8 cellular contexts compared by ENCODE assay signal in the genomic region with DNA sequence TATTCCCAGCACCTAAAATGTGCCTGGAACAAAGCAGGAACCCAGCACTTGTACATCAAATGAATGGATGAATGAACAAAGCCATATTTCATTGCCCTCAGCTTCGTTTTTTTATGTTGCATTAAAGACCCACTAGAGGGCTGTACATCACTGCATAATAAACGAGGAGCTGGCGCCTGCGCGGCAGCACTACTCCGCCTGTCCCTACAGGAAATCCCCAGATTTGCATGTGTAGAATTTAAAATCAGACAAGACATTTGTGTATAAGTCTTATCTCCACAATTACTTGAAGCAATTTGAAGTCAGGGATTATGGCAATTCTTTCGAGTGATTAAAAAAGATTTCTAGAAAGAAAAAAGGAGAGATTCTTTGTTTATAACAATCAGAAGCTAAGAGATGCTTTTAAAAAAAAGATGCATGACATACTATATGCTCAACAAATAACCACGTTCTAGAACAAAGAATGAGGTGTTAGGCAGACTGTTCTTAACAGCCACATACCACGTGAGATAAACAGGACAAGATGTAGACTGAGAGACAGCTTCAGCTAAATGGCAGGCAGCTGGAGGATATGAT. TPM values are rescaled to one million over a fixed set of nuclear protein-coding genes. Genes with fewer than 3 reads are reported as not detected.
DNase-seq lines count a peak whose midpoint lies in the region; FAIRE-seq and TF ChIP-seq lines count a peak whose summit lies in the region.

No MANE protein-coding gene starts in this region.

- H3K4me3 ChIP-seq in Peyer's patch = no peak overlapping the region
- H3K4me3 ChIP-seq in esophagus squamous epithelium = no peak overlapping the region
- H3K4me3 ChIP-seq in neural progenitor cell = no peak overlapping the region
- H3K4me3 ChIP-seq in stomach = no peak overlapping the region

- H3K4me3 Mint-ChIP-seq in neural progenitor cell = no peak overlapping the region

- no peaks in the 10 kb centered on the region for H3K9me3 Mint-ChIP-seq in neural progenitor cell

- H3K4me1 Mint-ChIP-seq in neural progenitor cell = peaks cover 21% of the 10 kb centered on the region

- no peaks in the 10 kb centered on the region for H4K20me1 ChIP-seq in neural progenitor cell (ENCODE audit: low read depth)

- no peaks in the 10 kb centered on the region for H3K36me3 ChIP-seq in Peyer's patch
- H3K36me3 ChIP-seq in esophagus squamous epithelium = no peaks in the 10 kb centered on the region
- H3K36me3 ChIP-seq in neural progenitor cell = no peaks in the 10 kb centered on the region
- H3K36me3 ChIP-seq in stomach = no peaks in the 10 kb centered on the region

- intact Hi-C loops in esophagus squamous epithelium (cut with DNase I) = no loop called here
- intact Hi-C loops in stomach (cut with DNase I; ENCODE audit: low total_unique reads) = loop anchor here (5.0 to 10.0 kb wide), 3 partner anchors 151 to 774 kb away; partner anchors contain the start of gene LPGAT1

- WGBS in esophagus squamous epithelium, 2 donors = 1 to 3% methylated on average over 9 of the region's 9 CpGs
- WGBS in stomach, 5 donors = 1 to 4% (median 1%) methylated on average over 9 of the region's 9 CpGs

- H3K27me3 ChIP-seq in Peyer's patch (no peaks in the 10 kb centered on the region), esophagus squamous epithelium (no peaks in the 10 kb centered on the region), neural progenitor cell (no peaks in the 10 kb centered on the region), stomach (peaks cover 0 to 1% (median 0%) of the 10 kb centered on the region in 3 donors)

- H3K79me2 ChIP-seq in neural progenitor cell (ENCODE audit: low read depth) = no peaks in the 10 kb centered on the region

- H3K27me3 Mint-ChIP-seq in neural progenitor cell (ENCODE audit: insufficient read depth, low read depth) = no peaks in the 10 kb centered on the region

- H3K9ac ChIP-seq in neural progenitor cell = no peak overlapping the region

- peaks cover 8% of the 10 kb centered on the region for H3F3A ChIP-seq in neural progenitor cell (ENCODE audit: low read depth)

- FAIRE-seq in H54 (lab: Jason Lieb, UNC) = peak; percentile 20

- H3K27ac ChIP-seq in Peyer's patch = peak overlapping the region in 2 of 4 donors; percentile 33 to 52
- H3K27ac ChIP-seq in esophagus squamous epithelium = no peak overlapping the region
- no peak overlapping the region for H3K27ac ChIP-seq in neural progenitor cell
- H3K27ac ChIP-seq in stomach = no peak overlapping the region

- peak overlapping the region; percentile 65 for H2AFZ ChIP-seq in neural progenitor cell (replicated peaks)

- TF ChIP-seq EP300 in stomach (IDR thresholded peaks at IDR 0.05) = no peak

- no peaks in the 10 kb centered on the region for H3K9me3 ChIP-seq in Peyer's patch
- H3K9me3 ChIP-seq in esophagus squamous epithelium = no peaks in the 10 kb centered on the region
- H3K9me3 ChIP-seq in neural progenitor cell (ENCODE audit: low read depth) = no peaks in the 10 kb centered on the region
- H3K9me3 ChIP-seq in stomach = no peaks in the 10 kb centered on the region

- TF ChIP-seq CTCF in LNCAP (IDR thresholded peaks at IDR 0.05) (peak; percentile 80), Peyer's patch (IDR thresholded peaks at IDR 0.05) (peak; percentile 58 to 94 (median 91)), esophagus squamous epithelium (IDR thresholded peaks at IDR 0.05) (peak; percentile 59 to 88 (median 84)), neural progenitor cell (IDR thresholded peaks at IDR 0.05) (peak; percentile 71), stomach (IDR thresholded peaks at IDR 0.05) (peak in 5 of 7 experiments; percentile 57 to 87 (median 65))

- DNase-seq in ELR (ENCODE audit: low read depth) = peak; percentile 92
- peak; percentile 64 for DNase-seq in H54 (ENCODE audit: insufficient read length, low spot score)
- peak; percentile 64 to 87 (median 67) for DNase-seq in Peyer's patch
- DNase-seq in activated T-cell treated with anti-CD3 and anti-CD28 coated beads, Interleukin-2, amount 50 U/mL, for 1 hour = peak; percentile 68
- DNase-seq in esophagus squamous epithelium (lab: John Stamatoyannopoulos, UW) = no peak
- peak; percentile 85 for DNase-seq in neural progenitor cell (ENCODE audit: low spot score)
- peak; percentile 70 for DNase-seq in stomach

- H3K4me1 ChIP-seq in Peyer's patch = peaks cover 0 to 8% (median 1%) of the 10 kb centered on the region in 4 donors
- peaks cover 0 to 11% (median 2%) of the 10 kb centered on the region in 3 donors for H3K4me1 ChIP-seq in esophagus squamous epithelium
- H3K4me1 ChIP-seq in neural progenitor cell = no peaks in the 10 kb centered on the region
- H3K4me1 ChIP-seq in stomach = peaks cover 0 to 9% (median 3%) of the 10 kb centered on the region in 4 donors

- no peaks in the 10 kb centered on the region for H3K36me3 Mint-ChIP-seq in neural progenitor cell

- H3K4me2 ChIP-seq in neural progenitor cell = no peak overlapping the region

- no peak for TF ChIP-seq POLR2A in H54 (IDR thresholded peaks at IDR 0.05; ENCODE audit: low read depth, low read length)
- no peak for TF ChIP-seq POLR2A in Peyer's patch (IDR thresholded peaks at IDR 0.05)
- TF ChIP-seq POLR2A in esophagus squamous epithelium (IDR thresholded peaks at IDR 0.05) = no peak
- no peak for TF ChIP-seq POLR2A in stomach (IDR thresholded peaks at IDR 0.05)

- H3K27ac Mint-ChIP-seq in neural progenitor cell = no peak overlapping the region

RNA-seq across cellular contexts. Expression of gene NEK2, which starts 5.4 kb away (rescaled TPM):
- total RNA-seq in Peyer's patch (10 to 100 TPM in 1 of 4 donors, 1 to 10 TPM in 3; 1.7 to 14.9 (median 5.8) TPM), esophagus squamous epithelium (10 to 100 TPM in 1 of 4 donors, 1 to 10 TPM in 3; 2.4 to 11.8 (median 6.5) TPM), neural progenitor cell (ENCODE audit: low replicate concordance) (56.0 and 93.3 TPM in 2 replicates), stomach (1 to 10 TPM in 2 of 5 donors, not detected in 3; 4.9 to 6.1 TPM)
- 1 to 10 TPM; 1.5 to 4.6 (median 2.2) TPM for polyA plus RNA-seq in stomach
